In the genomic region with DNA sequence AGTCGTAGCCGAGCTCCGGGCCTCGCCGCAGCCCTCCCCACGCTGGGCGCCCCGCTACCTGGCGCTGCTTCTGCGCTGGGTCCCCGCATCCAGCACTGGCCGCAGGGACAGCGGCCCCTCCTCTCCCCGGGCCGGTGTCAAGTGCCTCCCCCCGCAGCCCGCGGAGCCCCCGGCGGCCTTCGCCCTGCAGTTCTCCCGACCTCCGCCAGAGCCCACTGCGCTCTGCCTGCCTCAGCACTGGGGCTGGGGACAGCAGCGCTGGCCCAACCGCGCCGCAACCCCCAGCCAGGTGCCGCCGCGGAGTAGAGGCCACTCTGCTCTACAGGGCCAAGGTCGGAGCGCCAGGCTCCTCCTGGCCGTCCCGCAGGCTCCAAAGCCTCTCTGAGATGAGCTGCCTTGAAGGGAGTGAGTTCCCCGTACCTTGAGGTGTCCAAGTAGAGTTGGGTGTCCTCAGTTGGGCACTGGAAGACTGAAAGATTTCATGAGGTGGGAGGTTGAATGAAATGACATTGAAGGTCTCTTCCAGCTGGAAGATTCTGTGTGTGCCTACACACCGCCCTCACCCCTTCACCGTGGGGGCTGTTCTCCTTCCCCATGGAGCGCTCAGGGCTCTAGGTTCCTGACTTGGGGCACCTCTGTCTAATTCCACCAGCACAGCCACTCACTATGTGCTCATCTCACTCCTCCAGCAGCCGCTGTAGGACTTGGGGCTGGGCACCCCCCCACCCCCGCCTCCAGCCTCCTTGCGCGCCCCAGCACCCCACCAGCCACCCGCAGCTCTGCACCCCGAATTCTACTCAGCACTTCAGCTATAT, we compare ENCODE assay signal across 8 cellular contexts. TPM values are rescaled to one million over a fixed set of nuclear protein-coding genes. Genes with fewer than 3 reads are reported as not detected.
DNase-seq lines count a peak whose midpoint lies in the region; ATAC-seq and TF ChIP-seq lines count a peak whose summit lies in the region.

No MANE protein-coding gene starts in this region.

- H3K36me3 ChIP-seq in CD8-positive, alpha-beta T cell (ENCODE audit: insufficient read depth, low read length), result no peaks in the 10 kb centered on the region

- H3K4me1 ChIP-seq in CD8-positive, alpha-beta T cell (ENCODE audit: insufficient read depth, low read length), result peaks cover 42% of the 10 kb centered on the region

- H3K36me3 Mint-ChIP-seq in CD8-positive, alpha-beta T cell, result no peaks in the 10 kb centered on the region

- no peaks in the 10 kb centered on the region for H3K9me3 Mint-ChIP-seq in CD8-positive, alpha-beta T cell

- H3K27ac Mint-ChIP-seq in CD8-positive, alpha-beta T cell, result peak overlapping the region; percentile 77

- H3K27me3 ChIP-seq in CD8-positive, alpha-beta T cell (ENCODE audit: insufficient read depth, low read length), result no peaks in the 10 kb centered on the region

- peak; percentile 62 to 84 (median 78) for DNase-seq in CD8-positive, alpha-beta T cell
- DNase-seq in NOMO-1 treated with dmso at 0.1 percent for 144 hours (lab: John Stamatoyannopoulos, UW; ENCODE audit: unreplicated experiment) (peak; percentile 70), activated T-cell treated with anti-CD3 and anti-CD28 coated beads for 1 hour (ENCODE audit: low read depth) (peak; percentile 68), epithelial cell of esophagus (ENCODE audit: low read depth) (peak; percentile 75), midbrain (lab: John Stamatoyannopoulos, UW) (peak; percentile 88)
- peak; percentile 75 to 79 for DNase-seq in stimulated activated CD8-positive, alpha-beta memory T cell treated with anti-CD3 and anti-CD28 coated beads, Interleukin-15, amount 100 ng/mL, for 48 hours (ENCODE audit: low read depth in 2 of 2)

- CTCF ChIA-PET in CD8-positive, alpha-beta T cell (lab: Charles Lee), result interaction anchor here (0.7 to 3.0 kb wide), 17 partner anchors 8 to 101 kb away, joined by 3 to 23 read pairs (median 4); no protein-coding TSS in a partner anchor

- H3K4me3 ChIP-seq in CD8-positive, alpha-beta T cell (ENCODE audit: low read depth, low read length), result peak overlapping the region; percentile 53
- H3K4me3 ChIP-seq in epithelial cell of esophagus (ENCODE audit: low read length), result peak overlapping the region; percentile 43

- ATAC-seq in CD8-positive, alpha-beta T cell, result peak; percentile 85
- ATAC-seq in GM19452 (IDR thresholded peaks at IDR 0.05; ENCODE audit: unreplicated experiment) (peak; percentile 81), HG03571 (IDR thresholded peaks at IDR 0.05; ENCODE audit: unreplicated experiment) (peak; percentile 81)

- H3K9me3 ChIP-seq in CD8-positive, alpha-beta T cell (ENCODE audit: low read length), result no peaks in the 10 kb centered on the region

- H3K27ac ChIP-seq in CD8-positive, alpha-beta T cell (ENCODE audit: low read depth, low read length), result no peak overlapping the region

- H3K4me1 Mint-ChIP-seq in CD8-positive, alpha-beta T cell (ENCODE audit: low read depth), result peaks cover 33% of the 10 kb centered on the region

- peak; percentile 87 for TF ChIP-seq CTCF in CD8-positive, alpha-beta T cell (IDR thresholded peaks at IDR 0.05)
- TF ChIP-seq CTCF in epithelial cell of esophagus (IDR thresholded peaks at IDR 0.05; ENCODE audit: insufficient read depth, low read depth, low read length, missing control alignments), result peak; percentile 65

- H3K4me3 Mint-ChIP-seq in CD8-positive, alpha-beta T cell, result peak overlapping the region; percentile 85

- POLR2A ChIA-PET in CD8-positive, alpha-beta T cell (lab: Charles Lee), result interaction anchor here (1.0 to 2.0 kb wide), 6 partner anchors 20 to 69 kb away, joined by 3 to 11 read pairs (median 6); no protein-coding TSS in a partner anchor

- H3K27me3 Mint-ChIP-seq in CD8-positive, alpha-beta T cell (ENCODE audit: low read depth), result no peaks in the 10 kb centered on the region

- intact Hi-C loops in CD8-positive, alpha-beta T cell (cut with DNase I, micrococcal nuclease), result loop anchor here (1.0 to 10.0 kb wide), 10 partner anchors 20 to 368 kb away; a partner anchor contains a TSS

RNA-seq across cellular contexts. Expression of a gene that starts 0.9 kb away (rescaled TPM):
- total RNA-seq in CD8-positive, alpha-beta T cell, result 10 to 100 TPM; 66.6 to 67.9 TPM
